In the genomic region with DNA sequence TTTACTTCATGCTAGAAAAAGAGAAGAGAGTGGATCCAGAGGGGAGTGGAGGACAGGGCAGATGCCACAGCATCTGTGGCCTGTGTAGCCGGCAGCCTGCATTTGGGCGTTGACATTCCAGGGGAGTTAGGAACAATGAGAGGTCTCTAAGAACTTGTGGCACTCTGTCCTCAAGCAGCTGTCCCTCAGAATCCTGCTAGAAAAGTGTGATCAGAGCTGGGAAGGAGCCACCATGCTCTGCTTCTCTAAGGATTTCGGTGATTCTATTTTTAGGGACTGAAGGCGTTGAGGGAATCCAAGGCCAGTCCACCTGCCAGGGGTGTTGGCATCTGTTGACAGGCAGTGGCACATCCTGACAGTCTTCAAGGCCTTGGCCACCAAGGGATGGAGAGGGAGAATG, we compare ENCODE assay signal across 32 cellular contexts. TPM values are rescaled to one million over a fixed set of nuclear protein-coding genes. Genes with fewer than 3 reads are reported as not detected.
"Had no signal": no experiment of that assay in that cellular context is flagged by ENCODE, and none has a peak within 500 bp of the region (broad histone marks: within the 10 kb centered on the region; RNA-seq: fewer than 3 reads in every experiment).

No MANE protein-coding gene starts in this region.

- DNase-seq: activated B cell treated with CpG ODN at 0.5 μM for 24 hours; activated CD4-positive, alpha-beta memory T cell treated with anti-CD3 and anti-CD28 coated beads for 36 hours; activated CD4-positive, alpha-beta T cell treated with anti-CD3 and anti-CD28 coated beads for 4 hours; activated CD4-positive, alpha-beta T cell treated with anti-CD3 and anti-CD28 coated beads, Interleukin-2, amount 10 ng/mL, durations not matched to agents 24 days and 14 days; activated CD4-positive, alpha-beta T cell treated with anti-CD3 and anti-CD28 coated beads, Interleukin-2, amount 50 U/mL, for 1 hour; activated CD4-positive, alpha-beta T cell treated with anti-CD3 and anti-CD28 coated beads, Interleukin-2, amount 50 U/mL, for 4 hours; activated CD4-positive, CD25-positive, alpha-beta regulatory T cell treated with anti-CD3 and anti-CD28 coated beads, Interleukin-2, amount 50 U/mL, for 72 hours; activated CD8-positive, alpha-beta memory T cell treated with anti-CD3 and anti-CD28 coated beads, Interleukin-2, amount 50 U/mL, for 4 hours; activated CD8-positive, alpha-beta T cell treated with anti-CD3 and anti-CD28 coated beads for 36 hours; activated gamma-delta T cell; activated naive CD4-positive, alpha-beta T cell treated with anti-CD3 and anti-CD28 coated beads, Interleukin-2, amount 10 ng/mL, durations not matched to agents 7 days and 5 days; activated naive CD4-positive, alpha-beta T cell treated with Interleukin-2 at 50 U/mL for 16 hours; activated naive CD8-positive, alpha-beta T cell treated with anti-CD3 and anti-CD28 coated beads, Interleukin-2, amount 10 ng/mL, durations not matched to agents 7 days and 5 days; activated naive CD8-positive, alpha-beta T cell treated with anti-CD3 and anti-CD28 coated beads, Interleukin-2, amount 50 U/mL, for 24 hours; activated T-cell treated with anti-CD3 and anti-CD28 coated beads for 4 hours; activated T-cell treated with anti-CD3 and anti-CD28 coated beads, Interleukin-2, amount 50 U/mL, for 1 hour; activated T-cell treated with anti-CD3 and anti-CD28 coated beads, Interleukin-2, amount 50 U/mL, for 4 hours; activated T-cell treated with anti-CD3 and anti-CD28 coated beads, Interleukin-2, amount 50 U/mL, for 72 hours; amygdala; anterior cingulate cortex; central memory CD4-positive, alpha-beta T cell; T-helper 1 cell; T-helper 2 cell; T-helper 9 cell had no signal

- H3K4me3 ChIP-seq: ascending aorta, cardiac muscle cell had no signal

- H3K9me3 ChIP-seq: ascending aorta had no signal

- H3K36me3 ChIP-seq: ascending aorta, cardiac muscle cell had no signal

- ATAC-seq: activated CD8-positive, alpha-beta T cell treated with anti-CD3 and anti-CD28 coated beads for 36 hours; activated naive CD8-positive, alpha-beta T cell treated with anti-CD3 and anti-CD28 coated beads, Interleukin-2, amount 50 U/mL, for 24 hours; activated T-cell treated with anti-CD3 and anti-CD28 coated beads, Interleukin-2, amount 50 U/mL, for 4 hours; activated T-cell treated with anti-CD3 and anti-CD28 coated beads, Interleukin-2, amount 50 U/mL, for 72 hours; activated T-helper 17 cell treated with anti-CD3 and anti-CD28 coated beads, Interleukin-2, amount 50 U/mL, for 72 hours had no signal

- H3K4me1 ChIP-seq: ascending aorta had no signal

- H3K27ac ChIP-seq: ascending aorta, cardiac muscle cell, VCaP had no signal

- H3K27me3 ChIP-seq: ascending aorta had no signal

RNA-seq across cellular contexts. Expression of a gene that starts 7.6 kb away (rescaled TPM):
- total RNA-seq: activated B cell treated with CpG ODN at 0.5 μM for 24 hours; activated CD4-positive, alpha-beta memory T cell treated with anti-CD3 and anti-CD28 coated beads for 36 hours; activated CD4-positive, alpha-beta T cell treated with anti-CD3 and anti-CD28 coated beads, Interleukin-2, amount 10 ng/mL, durations not matched to agents 24 days and 14 days; activated CD8-positive, alpha-beta T cell treated with anti-CD3 and anti-CD28 coated beads for 36 hours; activated naive CD8-positive, alpha-beta T cell treated with anti-CD3 and anti-CD28 coated beads, Interleukin-2, amount 10 ng/mL, durations not matched to agents 7 days and 5 days; activated T-cell treated with anti-CD3 and anti-CD28 coated beads, Interleukin-2, amount 50 U/mL, for 4 hours; activated T-cell treated with anti-CD3 and anti-CD28 coated beads, Interleukin-2, amount 50 U/mL, for 72 hours; activated T-helper 1 cell treated with anti-CD3 and anti-CD28 coated beads, Interleukin-12 subunit alpha, Interleukin-12 subunit beta, Interleukin-2, Interleukin-4 antibody, amounts not matched to agents 30 ng/mL and 10 ng/mL and 1 ng/mL, durations not matched to agents 14 hours and 24 hours and 36 hours; activated T-helper 17 cell treated with anti-CD3 and anti-CD28 coated beads, Interleukin-2, amount 50 U/mL, for 72 hours; ascending aorta; bronchial epithelial cell; cardiac muscle cell; cerebellum had no signal
- polyA plus RNA-seq: adipose tissue, cardiac muscle cell had no signal

RNA-seq across cellular contexts. Expression of a gene that starts 23.4 kb away (rescaled TPM):
- total RNA-seq: ascending aorta had no signal

RNA-seq across cellular contexts. Expression of a gene that starts 23.6 kb away (rescaled TPM):
- total RNA-seq: activated B cell treated with CpG ODN at 0.5 μM for 24 hours; activated CD4-positive, alpha-beta memory T cell treated with anti-CD3 and anti-CD28 coated beads for 36 hours; activated CD4-positive, alpha-beta T cell treated with anti-CD3 and anti-CD28 coated beads, Interleukin-2, amount 10 ng/mL, durations not matched to agents 24 days and 14 days; activated CD8-positive, alpha-beta T cell treated with anti-CD3 and anti-CD28 coated beads for 36 hours; activated naive CD8-positive, alpha-beta T cell treated with anti-CD3 and anti-CD28 coated beads, Interleukin-2, amount 10 ng/mL, durations not matched to agents 7 days and 5 days; activated T-cell treated with anti-CD3 and anti-CD28 coated beads, Interleukin-2, amount 50 U/mL, for 4 hours; activated T-cell treated with anti-CD3 and anti-CD28 coated beads, Interleukin-2, amount 50 U/mL, for 72 hours; activated T-helper 1 cell treated with anti-CD3 and anti-CD28 coated beads, Interleukin-12 subunit alpha, Interleukin-12 subunit beta, Interleukin-2, Interleukin-4 antibody, amounts not matched to agents 30 ng/mL and 10 ng/mL and 1 ng/mL, durations not matched to agents 14 hours and 24 hours and 36 hours; activated T-helper 17 cell treated with anti-CD3 and anti-CD28 coated beads, Interleukin-2, amount 50 U/mL, for 72 hours; ascending aorta; bronchial epithelial cell; cardiac muscle cell; cerebellum had no signal
- polyA plus RNA-seq: adipose tissue, cardiac muscle cell had no signal

RNA-seq across cellular contexts. Expression of a gene that starts 27.1 kb away (rescaled TPM):
- total RNA-seq: activated B cell treated with CpG ODN at 0.5 μM for 24 hours; activated CD4-positive, alpha-beta memory T cell treated with anti-CD3 and anti-CD28 coated beads for 36 hours; activated CD4-positive, alpha-beta T cell treated with anti-CD3 and anti-CD28 coated beads, Interleukin-2, amount 10 ng/mL, durations not matched to agents 24 days and 14 days; activated CD8-positive, alpha-beta T cell treated with anti-CD3 and anti-CD28 coated beads for 36 hours; activated naive CD8-positive, alpha-beta T cell treated with anti-CD3 and anti-CD28 coated beads, Interleukin-2, amount 10 ng/mL, durations not matched to agents 7 days and 5 days; activated T-cell treated with anti-CD3 and anti-CD28 coated beads, Interleukin-2, amount 50 U/mL, for 4 hours; activated T-cell treated with anti-CD3 and anti-CD28 coated beads, Interleukin-2, amount 50 U/mL, for 72 hours; activated T-helper 1 cell treated with anti-CD3 and anti-CD28 coated beads, Interleukin-12 subunit alpha, Interleukin-12 subunit beta, Interleukin-2, Interleukin-4 antibody, amounts not matched to agents 30 ng/mL and 10 ng/mL and 1 ng/mL, durations not matched to agents 14 hours and 24 hours and 36 hours; activated T-helper 17 cell treated with anti-CD3 and anti-CD28 coated beads, Interleukin-2, amount 50 U/mL, for 72 hours; ascending aorta; bronchial epithelial cell; cardiac muscle cell had no signal
- polyA plus RNA-seq: cardiac muscle cell had no signal

RNA-seq across cellular contexts. Expression of a gene that starts 44.1 kb away (rescaled TPM):
- total RNA-seq: activated B cell treated with CpG ODN at 0.5 μM for 24 hours; activated CD4-positive, alpha-beta memory T cell treated with anti-CD3 and anti-CD28 coated beads for 36 hours; activated CD4-positive, alpha-beta T cell treated with anti-CD3 and anti-CD28 coated beads, Interleukin-2, amount 10 ng/mL, durations not matched to agents 24 days and 14 days; activated CD8-positive, alpha-beta T cell treated with anti-CD3 and anti-CD28 coated beads for 36 hours; activated naive CD8-positive, alpha-beta T cell treated with anti-CD3 and anti-CD28 coated beads, Interleukin-2, amount 10 ng/mL, durations not matched to agents 7 days and 5 days; activated T-cell treated with anti-CD3 and anti-CD28 coated beads, Interleukin-2, amount 50 U/mL, for 4 hours; activated T-cell treated with anti-CD3 and anti-CD28 coated beads, Interleukin-2, amount 50 U/mL, for 72 hours; activated T-helper 1 cell treated with anti-CD3 and anti-CD28 coated beads, Interleukin-12 subunit alpha, Interleukin-12 subunit beta, Interleukin-2, Interleukin-4 antibody, amounts not matched to agents 30 ng/mL and 10 ng/mL and 1 ng/mL, durations not matched to agents 14 hours and 24 hours and 36 hours; activated T-helper 17 cell treated with anti-CD3 and anti-CD28 coated beads, Interleukin-2, amount 50 U/mL, for 72 hours; ascending aorta; cardiac muscle cell had no signal
- polyA plus RNA-seq: cardiac muscle cell had no signal
